ENCODE assay signal across 18 cellular contexts in the genomic region with DNA sequence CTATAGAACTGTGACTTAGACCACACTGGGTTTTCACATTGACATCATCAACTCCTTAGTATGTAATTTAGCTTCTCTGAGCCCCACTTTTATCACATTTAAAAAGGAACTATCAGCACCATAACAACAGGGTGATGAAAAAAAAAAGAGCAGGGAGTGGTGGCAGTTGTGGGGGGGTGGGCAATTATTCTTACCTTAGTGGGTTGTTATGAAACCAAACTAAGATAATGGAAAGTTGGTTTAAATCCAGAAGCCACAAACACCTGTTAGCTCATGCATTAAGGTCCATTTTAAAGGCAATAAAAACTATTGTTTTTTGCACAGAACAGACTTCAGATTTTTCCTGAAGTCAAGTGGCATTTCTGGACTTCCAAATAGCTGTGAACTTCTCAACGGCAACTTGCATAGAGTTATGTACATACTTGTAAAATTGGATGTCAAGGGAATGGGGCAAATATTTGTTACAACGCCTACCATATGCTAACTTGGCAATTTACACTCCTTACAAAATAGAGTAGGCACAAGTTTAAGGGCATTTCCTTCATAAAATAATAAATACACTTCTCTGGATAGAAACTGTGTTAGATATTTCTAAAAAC.
"Had no signal": no experiment of that assay in that cellular context is flagged by ENCODE, and none has a peak within 500 bp of the region (broad histone marks: within the 10 kb centered on the region; RNA-seq: fewer than 3 reads in every experiment).

No MANE protein-coding gene starts in this region.

- H3K4me3 Mint-ChIP-seq: naive thymus-derived CD4-positive, alpha-beta T cell; neural crest cell had no signal

- H3K36me3 ChIP-seq: esophagus squamous epithelium, gastroesophageal sphincter, left ventricle myocardium inferior, lower lobe of right lung, sigmoid colon had no signal

- ATAC-seq: gastroesophageal sphincter; lower lobe of right lung; naive thymus-derived CD4-positive, alpha-beta T cell had no signal

- H3K36me3 Mint-ChIP-seq: naive thymus-derived CD4-positive, alpha-beta T cell had no signal

- H3K27ac ChIP-seq: esophagus squamous epithelium, gastroesophageal sphincter, left ventricle myocardium inferior, lower lobe of right lung, sigmoid colon, skin epidermis had no signal

- H3K4me1 Mint-ChIP-seq: naive thymus-derived CD4-positive, alpha-beta T cell; neural crest cell had no signal

- DNase-seq: dermis blood vessel endothelial cell; esophagus squamous epithelium; foreskin fibroblast; glutamatergic neuron; islet precursor cell; left ventricle myocardium inferior; lower lobe of right lung; mesenchymal stem cell; midbrain; naive thymus-derived CD4-positive, alpha-beta T cell; posterior cingulate gyrus; sigmoid colon; stimulated activated CD4-positive, alpha-beta T cell treated with anti-CD3 and anti-CD28 coated beads, Interleukin-12 subunit alpha, Interleukin-12 subunit beta, amount 100 ng/mL, for 4 hours; stimulated activated naive CD4-positive, alpha-beta T cell; trophoblast cell had no signal

- H3K4me3 ChIP-seq: esophagus squamous epithelium, gastroesophageal sphincter, left ventricle myocardium inferior, lower lobe of right lung, sigmoid colon, skin epidermis had no signal

- H3K9me3 ChIP-seq: esophagus squamous epithelium, gastroesophageal sphincter, left ventricle myocardium inferior, lower lobe of right lung, sigmoid colon had no signal

- H3K4me1 ChIP-seq: esophagus squamous epithelium, gastroesophageal sphincter, left ventricle myocardium inferior, lower lobe of right lung, sigmoid colon had no signal

- H3K9me3 Mint-ChIP-seq: neural crest cell had no signal

- H3K27ac Mint-ChIP-seq: naive thymus-derived CD4-positive, alpha-beta T cell had no signal

- H3K27me3 ChIP-seq: esophagus squamous epithelium, gastroesophageal sphincter, sigmoid colon had no signal
